ENCODE assay signal across 1 cellular context in the genomic region with DNA sequence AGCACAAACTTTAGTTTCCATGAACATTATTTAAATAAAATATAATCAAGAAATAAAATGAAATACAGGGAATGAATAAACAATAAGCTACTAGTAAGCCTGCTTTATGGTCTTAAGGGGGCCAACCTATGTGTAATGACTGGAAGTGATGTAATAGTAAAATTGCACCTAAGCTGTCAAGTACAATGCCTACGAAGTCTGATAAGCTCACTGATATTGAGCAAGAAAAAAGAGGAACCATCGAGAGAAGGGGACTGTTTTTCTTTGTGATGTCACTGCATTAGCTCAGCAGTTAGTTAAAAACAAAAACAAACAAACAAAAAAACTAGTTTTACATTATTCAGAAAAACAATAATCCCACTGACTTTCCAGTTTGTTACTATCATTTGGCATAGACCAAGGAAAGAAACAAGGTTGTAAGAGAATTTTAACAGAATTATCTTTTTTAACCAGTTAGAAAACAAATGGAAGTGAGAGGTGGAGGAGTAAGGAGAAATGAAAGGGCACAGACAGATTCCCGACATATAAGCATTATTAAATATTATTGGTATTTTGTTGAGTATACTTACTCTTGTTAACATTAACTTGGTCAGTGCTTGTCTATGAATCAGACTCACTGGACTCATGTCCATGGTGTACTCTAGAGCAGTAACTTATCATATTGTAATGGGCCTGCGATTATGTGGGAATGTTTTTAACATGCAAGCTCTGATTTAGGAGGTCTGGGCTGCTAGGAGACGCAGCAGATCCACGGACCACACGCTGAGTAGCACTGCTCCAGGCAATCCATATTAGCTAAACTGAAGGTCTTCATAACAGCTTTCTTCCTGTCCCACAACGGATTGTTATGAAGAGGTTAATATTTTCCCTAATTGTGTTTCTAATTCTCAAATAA.
TF ChIP-seq lines count a peak whose summit lies in the region.

No MANE protein-coding gene starts in this region.

TF ChIP-seq in HEK293, 187 proteins besides CTCF, POLR2A, EP300 and RAD21 (continued from another document):
- TF ChIP-seq ZNF202 (tag by site-specific recombination; IDR thresholded peaks at IDR 0.05; ENCODE audit: borderline replicate concordance) (no peak), TCF7L2 (IDR thresholded peaks at IDR 0.05; ENCODE audit: borderline replicate concordance, low read depth, low read length) (no peak), KLF1 (tag by site-specific recombination; IDR thresholded peaks at IDR 0.05) (no peak), ZNF629 (tag by site-specific recombination; IDR thresholded peaks at IDR 0.05) (peak; percentile 63; the same call in 1 of the 2 replicates), ZNF24 (tag by site-specific recombination; IDR thresholded peaks at IDR 0.05) (0 out of 2 replicates have a peak, but pooled peaks have one; percentile 22), IKZF3 (tag by site-specific recombination; IDR thresholded peaks at IDR 0.05) (peak; percentile 33; the same call in 1 of the 2 replicates), ZFP69B (tag by site-specific recombination; IDR thresholded peaks at IDR 0.05) (peak; percentile 36; the same call in 1 of the 2 replicates), ZNF558 (tag by site-specific recombination; IDR thresholded peaks at IDR 0.05) (no peak)
TF ChIP-seq in HEK293: peak in this region for 12.
